ENCODE assay signal across 22 cellular contexts in genomic region chr1:11194407-11195176, GRCh38. TPM values are rescaled to one million over a fixed set of nuclear protein-coding genes. Genes with fewer than 3 reads are reported as not detected.
"Had no signal": no experiment of that assay in that cellular context is flagged by ENCODE, and none has a peak within 500 bp of the region (broad histone marks: within the 10 kb centered on the region; RNA-seq: fewer than 3 reads in every experiment).

No MANE protein-coding gene starts in this region.

- H3K4me3 ChIP-seq: breast epithelium, coronary artery, heart right ventricle, lung, neural progenitor cell, thyroid gland had no signal

- H3K9me3 Mint-ChIP-seq: activated T-cell treated with anti-CD3 and anti-CD28 coated beads, Interleukin-2, amount 50 U/mL, for 24 hours; activated T-helper 17 cell treated with anti-CD3 and anti-CD28 coated beads, Interleukin-2, amount 50 U/mL, for 72 hours; naive thymus-derived CD4-positive, alpha-beta T cell; neural progenitor cell; stimulated activated naive CD8-positive, alpha-beta T cell treated with anti-CD3 and anti-CD28 coated beads, Interleukin-15, Interleukin-2, amounts not matched to agents 100 ng/mL and 50 ng/mL, for 24 hours; T-helper 2 cell treated with Interferon-gamma antibody and Interleukin-4, amounts not matched to agents 5 μg/mL and 100 μg/mL, for 36 hours; WTC11 had no signal

- H3K4me1 Mint-ChIP-seq: activated T-helper 17 cell treated with anti-CD3 and anti-CD28 coated beads, Interleukin-2, amount 50 U/mL, for 72 hours; naive thymus-derived CD4-positive, alpha-beta T cell; WTC11 had no signal

- DNase-seq: activated T-cell treated with anti-CD3 and anti-CD28 coated beads, Interleukin-2, amount 50 U/mL, for 24 hours; cerebellar nuclear complex; heart right ventricle; left colon; naive thymus-derived CD4-positive, alpha-beta T cell; retina; stimulated activated CD4-positive, alpha-beta T cell treated with anti-CD3 and anti-CD28 coated beads, Interleukin-4, amount 100 ng/mL, for 4 hours; thyroid gland had no signal

- H3K27me3 Mint-ChIP-seq: activated naive CD8-positive, alpha-beta T cell; activated T-cell treated with anti-CD3 and anti-CD28 coated beads, Interleukin-2, amount 50 U/mL, for 24 hours; activated T-helper 17 cell treated with anti-CD3 and anti-CD28 coated beads, Interleukin-2, amount 50 U/mL, for 72 hours; naive thymus-derived CD4-positive, alpha-beta T cell; stimulated activated naive CD8-positive, alpha-beta T cell treated with anti-CD3 and anti-CD28 coated beads, Interleukin-15, Interleukin-2, amounts not matched to agents 100 ng/mL and 50 ng/mL, for 24 hours had no signal

- H3K4me1 ChIP-seq: breast epithelium, thyroid gland had no signal

- H3K9me3 ChIP-seq: breast epithelium, heart right ventricle, thyroid gland had no signal

- H3K27ac Mint-ChIP-seq: activated naive CD8-positive, alpha-beta T cell; activated T-cell treated with anti-CD3 and anti-CD28 coated beads, Interleukin-2, amount 50 U/mL, for 24 hours; activated T-helper 17 cell treated with anti-CD3 and anti-CD28 coated beads, Interleukin-2, amount 50 U/mL, for 72 hours; naive thymus-derived CD4-positive, alpha-beta T cell; neural progenitor cell; stimulated activated naive CD8-positive, alpha-beta T cell treated with anti-CD3 and anti-CD28 coated beads, Interleukin-15, Interleukin-2, amounts not matched to agents 100 ng/mL and 50 ng/mL, for 24 hours; T-helper 2 cell treated with Interferon-gamma antibody and Interleukin-4, amounts not matched to agents 5 μg/mL and 100 μg/mL, for 36 hours; WTC11 had no signal

- ATAC-seq: activated T-helper 17 cell treated with anti-CD3 and anti-CD28 coated beads, Interleukin-2, amount 50 U/mL, for 72 hours; left colon; naive thymus-derived CD4-positive, alpha-beta T cell; WTC11 had no signal

- H3K4me3 Mint-ChIP-seq: activated naive CD8-positive, alpha-beta T cell; activated T-cell treated with anti-CD3 and anti-CD28 coated beads, Interleukin-2, amount 50 U/mL, for 24 hours; activated T-helper 17 cell treated with anti-CD3 and anti-CD28 coated beads, Interleukin-2, amount 50 U/mL, for 72 hours; naive thymus-derived CD4-positive, alpha-beta T cell; neural progenitor cell; stimulated activated naive CD8-positive, alpha-beta T cell treated with anti-CD3 and anti-CD28 coated beads, Interleukin-15, Interleukin-2, amounts not matched to agents 100 ng/mL and 50 ng/mL, for 24 hours; T-helper 2 cell treated with Interferon-gamma antibody and Interleukin-4, amounts not matched to agents 5 μg/mL and 100 μg/mL, for 36 hours; WTC11 had no signal

- H3K36me3 ChIP-seq: breast epithelium had no signal

- H3K27me3 ChIP-seq: breast epithelium, heart right ventricle, neural progenitor cell, thyroid gland had no signal

- H3K27ac ChIP-seq: breast epithelium, coronary artery, heart right ventricle, neural progenitor cell, thyroid gland had no signal

- FAIRE-seq: astrocyte, endometrium, keratinocyte had no signal

RNA-seq across cellular contexts. Expression of gene ANGPTL7, which starts 5.4 kb away (rescaled TPM):
- total RNA-seq: activated T-helper 17 cell treated with anti-CD3 and anti-CD28 coated beads, Interleukin-2, amount 50 U/mL, for 72 hours; epithelial cell of proximal tubule; fibroblast of villous mesenchyme; naive thymus-derived CD4-positive, alpha-beta T cell; WTC11 had no signal
- polyA plus RNA-seq: keratinocyte; naive thymus-derived CD4-positive, alpha-beta T cell had no signal
